Comparison of ENCODE assay signal across 39 cellular contexts in genomic region chr1:103239034-103239433, GRCh38.
"Had no signal": no experiment of that assay in that cellular context is flagged by ENCODE, and none has a peak within 500 bp of the region (broad histone marks: within the 10 kb centered on the region; RNA-seq: fewer than 3 reads in every experiment).

No MANE protein-coding gene starts in this region.

- H3K4me3 ChIP-seq: adrenal gland, ascending aorta, breast epithelium, cardiac muscle cell had no signal

- H3K4me3 Mint-ChIP-seq: activated naive CD4-positive, alpha-beta T cell treated with anti-CD3 and anti-CD28 coated beads for 36 hours; activated naive CD4-positive, alpha-beta T cell treated with anti-CD3 and anti-CD28 coated beads, Interleukin-2, amount 10 ng/mL, durations not matched to agents 7 days and 5 days; activated naive CD4-positive, alpha-beta T cell treated with anti-CD3 and anti-CD28 coated beads, Interleukin-2, amount 50 U/mL, for 24 hours; activated naive CD8-positive, alpha-beta T cell; activated naive CD8-positive, alpha-beta T cell treated with anti-CD3 and anti-CD28 coated beads for 36 hours; activated naive CD8-positive, alpha-beta T cell treated with anti-CD3 and anti-CD28 coated beads, Interleukin-2, amount 10 ng/mL, durations not matched to agents 7 days and 5 days; activated naive CD8-positive, alpha-beta T cell treated with anti-CD3 and anti-CD28 coated beads, Interleukin-2, amount 50 U/mL, for 24 hours; activated T-cell treated with anti-CD3 and anti-CD28 coated beads, Interleukin-2, amount 50 U/mL, for 24 hours; activated T-cell treated with anti-CD3 and anti-CD28 coated beads, Interleukin-2, amount 50 U/mL, for 4 hours; activated T-cell treated with anti-CD3 and anti-CD28 coated beads, Interleukin-2, amount 50 U/mL, for 72 hours; activated T-helper 1 cell treated with anti-CD3 and anti-CD28 coated beads, Interleukin-12 subunit alpha, Interleukin-12 subunit beta, Interleukin-2, Interleukin-4 antibody, amounts not matched to agents 30 ng/mL and 10 ng/mL and 1 ng/mL, durations not matched to agents 14 hours and 24 hours and 36 hours; activated T-helper 17 cell treated with anti-CD3 and anti-CD28 coated beads, Interleukin-2, amount 50 U/mL, for 72 hours; brain; central memory CD8-positive, alpha-beta T cell had no signal

- H3K36me3 ChIP-seq: adrenal gland, ascending aorta, brain microvascular endothelial cell, breast epithelium, cardiac muscle cell had no signal

- H3K27ac ChIP-seq: adrenal gland, ascending aorta, brain microvascular endothelial cell, breast epithelium, cardiac muscle cell had no signal

- H3K27me3 ChIP-seq: adrenal gland, ascending aorta, brain microvascular endothelial cell, breast epithelium, cardiac muscle cell had no signal

- H3K4me1 ChIP-seq: adrenal gland, ascending aorta, breast epithelium had no signal

- ATAC-seq: activated naive CD4-positive, alpha-beta T cell treated with anti-CD3 and anti-CD28 coated beads, Interleukin-2, amount 50 U/mL, for 72 hours; activated naive CD8-positive, alpha-beta T cell treated with anti-CD3 and anti-CD28 coated beads, Interleukin-2, amount 50 U/mL, for 24 hours; activated T-cell treated with anti-CD3 and anti-CD28 coated beads, Interleukin-2, amount 50 U/mL, for 4 hours; activated T-cell treated with anti-CD3 and anti-CD28 coated beads, Interleukin-2, amount 50 U/mL, for 72 hours; activated T-helper 17 cell treated with anti-CD3 and anti-CD28 coated beads, Interleukin-2, amount 50 U/mL, for 72 hours had no signal

- H3K27me3 Mint-ChIP-seq: activated naive CD4-positive, alpha-beta T cell treated with anti-CD3 and anti-CD28 coated beads, Interleukin-2, amount 10 ng/mL, durations not matched to agents 7 days and 5 days; activated naive CD4-positive, alpha-beta T cell treated with anti-CD3 and anti-CD28 coated beads, Interleukin-2, amount 50 U/mL, for 24 hours; activated naive CD8-positive, alpha-beta T cell; activated naive CD8-positive, alpha-beta T cell treated with anti-CD3 and anti-CD28 coated beads for 36 hours; activated naive CD8-positive, alpha-beta T cell treated with anti-CD3 and anti-CD28 coated beads, Interleukin-2, amount 10 ng/mL, durations not matched to agents 7 days and 5 days; activated naive CD8-positive, alpha-beta T cell treated with anti-CD3 and anti-CD28 coated beads, Interleukin-2, amount 50 U/mL, for 24 hours; activated T-cell treated with anti-CD3 and anti-CD28 coated beads, Interleukin-2, amount 50 U/mL, for 24 hours; activated T-helper 17 cell treated with anti-CD3 and anti-CD28 coated beads, Interleukin-2, amount 50 U/mL, for 72 hours; brain; central memory CD8-positive, alpha-beta T cell had no signal

- H3K36me3 Mint-ChIP-seq: activated naive CD4-positive, alpha-beta T cell treated with anti-CD3 and anti-CD28 coated beads, Interleukin-2, amount 10 ng/mL, durations not matched to agents 7 days and 5 days; activated naive CD4-positive, alpha-beta T cell treated with anti-CD3 and anti-CD28 coated beads, Interleukin-2, amount 50 U/mL, for 24 hours; activated naive CD4-positive, alpha-beta T cell treated with anti-CD3 and anti-CD28 coated beads, Interleukin-2, amount 50 U/mL, for 72 hours; activated naive CD8-positive, alpha-beta T cell; activated naive CD8-positive, alpha-beta T cell treated with anti-CD3 and anti-CD28 coated beads for 36 hours; activated naive CD8-positive, alpha-beta T cell treated with anti-CD3 and anti-CD28 coated beads, Interleukin-2, amount 10 ng/mL, durations not matched to agents 7 days and 5 days; brain had no signal

- H3K4me1 Mint-ChIP-seq: activated naive CD4-positive, alpha-beta T cell treated with anti-CD3 and anti-CD28 coated beads, Interleukin-2, amount 10 ng/mL, durations not matched to agents 7 days and 5 days; activated naive CD4-positive, alpha-beta T cell treated with anti-CD3 and anti-CD28 coated beads, Interleukin-2, amount 50 U/mL, for 24 hours; activated naive CD8-positive, alpha-beta T cell treated with anti-CD3 and anti-CD28 coated beads for 36 hours; activated naive CD8-positive, alpha-beta T cell treated with anti-CD3 and anti-CD28 coated beads, Interleukin-2, amount 10 ng/mL, durations not matched to agents 7 days and 5 days; activated naive CD8-positive, alpha-beta T cell treated with anti-CD3 and anti-CD28 coated beads, Interleukin-2, amount 50 U/mL, for 24 hours; activated T-helper 17 cell treated with anti-CD3 and anti-CD28 coated beads, Interleukin-2, amount 50 U/mL, for 72 hours; brain; central memory CD8-positive, alpha-beta T cell had no signal

- H3K9me3 ChIP-seq: adrenal gland, ascending aorta had no signal

- DNase-seq: activated effector memory CD4-positive, alpha-beta T cell treated with anti-CD3 and anti-CD28 coated beads, Interleukin-2, amount 50 U/mL, for 16 hours; activated effector memory CD4-positive, alpha-beta T cell treated with Interleukin-2 at 50 U/mL for 16 hours; activated gamma-delta T cell; activated gamma-delta T cell treated with Interleukin-2 at 50 U/mL for 16 hours; activated naive CD4-positive, alpha-beta T cell; activated naive CD4-positive, alpha-beta T cell treated with anti-CD3 and anti-CD28 coated beads for 36 hours; activated naive CD4-positive, alpha-beta T cell treated with anti-CD3 and anti-CD28 coated beads, Interleukin-2, amount 10 ng/mL, durations not matched to agents 7 days and 5 days; activated naive CD4-positive, alpha-beta T cell treated with anti-CD3 and anti-CD28 coated beads, Interleukin-2, amount 50 U/mL, for 16 hours; activated naive CD4-positive, alpha-beta T cell treated with Interleukin-2 at 50 U/mL for 16 hours; activated naive CD8-positive, alpha-beta T cell treated with anti-CD3 and anti-CD28 coated beads for 36 hours; activated naive CD8-positive, alpha-beta T cell treated with anti-CD3 and anti-CD28 coated beads, Interleukin-2, amount 10 ng/mL, durations not matched to agents 7 days and 5 days; activated naive CD8-positive, alpha-beta T cell treated with anti-CD3 and anti-CD28 coated beads, Interleukin-2, amount 50 U/mL, for 24 hours; activated T-cell treated with anti-CD3 and anti-CD28 coated beads, Interleukin-2, amount 50 U/mL, for 1 hour; activated T-cell treated with anti-CD3 and anti-CD28 coated beads, Interleukin-2, amount 50 U/mL, for 24 hours; activated T-cell treated with anti-CD3 and anti-CD28 coated beads, Interleukin-2, amount 50 U/mL, for 4 hours; activated T-cell treated with anti-CD3 and anti-CD28 coated beads, Interleukin-2, amount 50 U/mL, for 48 hours; activated T-cell treated with anti-CD3 and anti-CD28 coated beads, Interleukin-2, amount 50 U/mL, for 72 hours; adrenal gland; amniotic stem cell; amygdala; anterior cingulate cortex; aorta; brain microvascular endothelial cell; caudate nucleus; central memory CD4-positive, alpha-beta T cell; cerebellar nuclear complex had no signal

- H3K27ac Mint-ChIP-seq: activated naive CD4-positive, alpha-beta T cell treated with anti-CD3 and anti-CD28 coated beads for 36 hours; activated naive CD4-positive, alpha-beta T cell treated with anti-CD3 and anti-CD28 coated beads, Interleukin-2, amount 10 ng/mL, durations not matched to agents 7 days and 5 days; activated naive CD4-positive, alpha-beta T cell treated with anti-CD3 and anti-CD28 coated beads, Interleukin-2, amount 50 U/mL, for 24 hours; activated naive CD4-positive, alpha-beta T cell treated with anti-CD3 and anti-CD28 coated beads, Interleukin-2, amount 50 U/mL, for 72 hours; activated naive CD8-positive, alpha-beta T cell; activated naive CD8-positive, alpha-beta T cell treated with anti-CD3 and anti-CD28 coated beads for 36 hours; activated naive CD8-positive, alpha-beta T cell treated with anti-CD3 and anti-CD28 coated beads, Interleukin-2, amount 10 ng/mL, durations not matched to agents 7 days and 5 days; activated naive CD8-positive, alpha-beta T cell treated with anti-CD3 and anti-CD28 coated beads, Interleukin-2, amount 50 U/mL, for 24 hours; activated T-cell treated with anti-CD3 and anti-CD28 coated beads, Interleukin-2, amount 50 U/mL, for 24 hours; activated T-cell treated with anti-CD3 and anti-CD28 coated beads, Interleukin-2, amount 50 U/mL, for 72 hours; activated T-helper 1 cell treated with anti-CD3 and anti-CD28 coated beads, Interleukin-12 subunit alpha, Interleukin-12 subunit beta, Interleukin-2, Interleukin-4 antibody, amounts not matched to agents 30 ng/mL and 10 ng/mL and 1 ng/mL, durations not matched to agents 14 hours and 24 hours and 36 hours; activated T-helper 17 cell treated with anti-CD3 and anti-CD28 coated beads, Interleukin-2, amount 50 U/mL, for 72 hours; activated T-helper 2 cell treated with anti-CD3 and anti-CD28 coated beads, Interferon-gamma antibody, Interleukin-2, Interleukin-4, amounts not matched to agents 10 μg/mL and 5 μg/mL and 100 μg/mL, durations not matched to agents 14 hours and 24 hours and 36 hours; brain had no signal

- H3K9me3 Mint-ChIP-seq: activated naive CD4-positive, alpha-beta T cell treated with anti-CD3 and anti-CD28 coated beads, Interleukin-2, amount 10 ng/mL, durations not matched to agents 7 days and 5 days; activated naive CD4-positive, alpha-beta T cell treated with anti-CD3 and anti-CD28 coated beads, Interleukin-2, amount 50 U/mL, for 24 hours; activated naive CD8-positive, alpha-beta T cell treated with anti-CD3 and anti-CD28 coated beads, Interleukin-2, amount 10 ng/mL, durations not matched to agents 7 days and 5 days; activated T-cell treated with anti-CD3 and anti-CD28 coated beads, Interleukin-2, amount 50 U/mL, for 24 hours; activated T-helper 1 cell treated with anti-CD3 and anti-CD28 coated beads, Interleukin-12 subunit alpha, Interleukin-12 subunit beta, Interleukin-2, Interleukin-4 antibody, amounts not matched to agents 30 ng/mL and 10 ng/mL and 1 ng/mL, durations not matched to agents 14 hours and 24 hours and 36 hours; activated T-helper 2 cell treated with anti-CD3 and anti-CD28 coated beads, Interferon-gamma antibody, Interleukin-2, Interleukin-4, amounts not matched to agents 10 μg/mL and 5 μg/mL and 100 μg/mL, durations not matched to agents 14 hours and 24 hours and 36 hours had no signal

- FAIRE-seq: astrocyte, bronchial epithelial cell had no signal
